ENCODE assay signal across 23 cellular contexts in genomic region chr2:240339411-240340360, GRCh38.
DNase-seq lines count a peak whose midpoint lies in the region.
"Had no signal": no experiment of that assay in that cellular context is flagged by ENCODE, and none has a peak within 500 bp of the region (broad histone marks: within the 10 kb centered on the region; RNA-seq: fewer than 3 reads in every experiment).

No MANE protein-coding gene starts in this region.

- DNase-seq in C1 segment of cervical spinal cord (lab: John Stamatoyannopoulos, UW) (peak in 11 of 14 donors; percentile 49 to 87 (median 75)), caudate nucleus (lab: John Stamatoyannopoulos, UW) (peak in 59 of 61 donors; percentile 22 to 85 (median 72)), islet precursor cell (peak; percentile 35), posterior cingulate gyrus (peak; percentile 59 to 97 (median 84)), germinal center (ENCODE audit: low spot score) (no peak), NCI-H2227 (lab: John Stamatoyannopoulos, UW; ENCODE audit: unreplicated experiment) (no peak), AG08396 (ENCODE audit: low spot score) (no peak), cortex of kidney (lab: John Stamatoyannopoulos, UW) (no peak)
- DNase-seq: activated CD8-positive, alpha-beta memory T cell treated with anti-CD3 and anti-CD28 coated beads, Interleukin-2, amount 50 U/mL, for 48 hours; activated naive CD8-positive, alpha-beta T cell treated with anti-CD3 and anti-CD28 coated beads, Interleukin-2, amount 10 ng/mL, durations not matched to agents 7 days and 5 days; brain microvascular endothelial cell; DMS 273 treated with DMSO at 0.1 percent for 48 hours; MG63; NCI-H1417 treated with DMSO at 0.1 percent for 48 hours; NCI-H2171; NCI-H526 treated with DMSO at 0.1 percent for 48 hours; sigmoid colon; stimulated activated CD4-positive, alpha-beta T cell treated with anti-CD3 and anti-CD28 coated beads, Interleukin-15, amount 100 ng/mL, for 24 hours; stimulated activated CD8-positive, alpha-beta memory T cell treated with anti-CD3 and anti-CD28 coated beads, Interleukin-4, amount 100 ng/mL, for 48 hours; uterus had no signal

- intact Hi-C loops in posterior cingulate gyrus (cut with DNase I), result loop anchor here (10.0 kb wide), 1 partner anchor 105 kb away; no protein-coding TSS in a partner anchor

- peak overlapping the region; percentile 27 for H3K27ac ChIP-seq in caudate nucleus (ENCODE audit: low read depth, low read length)
- H3K27ac ChIP-seq: brain microvascular endothelial cell, C4-2B, RWPE1, uterus, VCaP had no signal

Comparison
In these comparisons a context has a peak if more than half of its experiments do, and no peak if none do; other contexts are left out.
1. DNase-seq: peak in C1 segment of cervical spinal cord (11 of 14), caudate nucleus (59 of 61), islet precursor cell (single experiment) and posterior cingulate gyrus (10 of 10); none in germinal center (single experiment), NCI-H2227 (single experiment), AG08396 (single experiment) and cortex of kidney (single experiment).